23 cellular contexts compared by ENCODE assay signal in genomic region chr5:174444791-174445190, GRCh38.
A peak's percentile ranks its signal among the peaks of the same experiment; 100 is the strongest.
DNase-seq lines count a peak whose midpoint lies in the region; ATAC-seq and TF ChIP-seq lines count a peak whose summit lies in the region.
"Had no signal": no experiment of that assay in that cellular context is flagged by ENCODE, and none has a peak within 500 bp of the region (broad histone marks: within the 10 kb centered on the region; RNA-seq: fewer than 3 reads in every experiment).

No MANE protein-coding gene starts in this region.

- no peak overlapping the region for H3K27ac Mint-ChIP-seq in nephron progenitor cell
- H3K27ac Mint-ChIP-seq: CD4-positive, alpha-beta memory T cell; HFFc6 had no signal

- peaks cover 38% of the 10 kb centered on the region for H3K9me3 Mint-ChIP-seq in nephron progenitor cell

- H3K4me1 ChIP-seq in cardiac muscle cell (ENCODE audit: low read depth), result peaks cover 22% of the 10 kb centered on the region
- H3K4me1 ChIP-seq in heart right ventricle, result no peaks in the 10 kb centered on the region
- H3K4me1 ChIP-seq: A549, BE2C, HAP-1 had no signal

- 81 to 84% methylated on average over 6 of the region's 6 CpGs for WGBS in heart right ventricle, 2 donors

- no peaks in the 10 kb centered on the region for H3K9me3 ChIP-seq in cardiac muscle cell (ENCODE audit: low read depth)
- H3K9me3 ChIP-seq in heart right ventricle, result peaks cover 0 to 11% (median 0%) of the 10 kb centered on the region in 11 donors
- H3K9me3 ChIP-seq: HAP-1 had no signal

- H3K36me3 ChIP-seq in cardiac muscle cell (no peaks in the 10 kb centered on the region), heart right ventricle (no peaks in the 10 kb centered on the region)
- H3K36me3 ChIP-seq: BE2C; BLaER1 treated with 17β-estradiol and CSF1 and Interleukin-3, amounts not matched to agents 10 nM and 100 nM; HAP-1 had no signal

- ATAC-seq in heart right ventricle, result no peak
- ATAC-seq: A549 had no signal

- H3K27me3 Mint-ChIP-seq in nephron progenitor cell (ENCODE audit: low read depth, poor library complexity), result no peaks in the 10 kb centered on the region
- H3K27me3 Mint-ChIP-seq: CD4-positive, alpha-beta memory T cell had no signal

- peak overlapping the region; percentile 52 for H3K27ac ChIP-seq in cardiac muscle cell
- no peak overlapping the region for H3K27ac ChIP-seq in heart right ventricle
- H3K27ac ChIP-seq: A549; BLaER1 treated with 17β-estradiol and CSF1 and Interleukin-3, amounts not matched to agents 10 nM and 100 nM had no signal

- intact Hi-C loops in heart right ventricle (cut with DNase I), result no loop called here

- no peaks in the 10 kb centered on the region for H3K36me3 Mint-ChIP-seq in nephron progenitor cell (ENCODE audit: low read depth)

- H3K27me3 ChIP-seq in cardiac muscle cell (no peaks in the 10 kb centered on the region), heart right ventricle (peaks cover 0 to 26% (median 8%) of the 10 kb centered on the region in 7 donors)
- H3K27me3 ChIP-seq: BE2C; BLaER1 treated with 17β-estradiol and CSF1 and Interleukin-3, amounts not matched to agents 10 nM and 100 nM had no signal

- DNase-seq in cardiac muscle cell (ENCODE audit: low read depth in 1 of 2, low spot score in 1 of 2), result no peak
- no peak for DNase-seq in heart right ventricle
- DNase-seq in left kidney (ENCODE audit: low read depth, low spot score), result peak; percentile 70
- DNase-seq in nephron progenitor cell, result peak; percentile 20
- DNase-seq in retina, result peak; percentile 36
- DNase-seq in amniotic stem cell (lab: John Stamatoyannopoulos, UW), result no peak
- DNase-seq in NCI-H748 (lab: John Stamatoyannopoulos, UW; ENCODE audit: unreplicated experiment), result no peak
- no peak for DNase-seq in HT-29 (ENCODE audit: low spot score)
- DNase-seq: 8988T; ACHN; AML-193; BE2C; Calu3; CD4-positive, alpha-beta memory T cell; COR-L47; DMS53; DMS79 treated with DMSO at 0.1 percent for 48 hours; GF-D8; GOT3; HFFc6 had no signal

- no peak for TF ChIP-seq CTCF in cardiac muscle cell (IDR thresholded peaks at IDR 0.05; ENCODE audit: low read depth, low read length)
- no peak for TF ChIP-seq CTCF in heart right ventricle (IDR thresholded peaks at IDR 0.05)
- no peak for TF ChIP-seq CTCF in nephron progenitor cell (IDR thresholded peaks at IDR 0.05)

- H3K4me3 ChIP-seq in cardiac muscle cell (no peak overlapping the region), heart right ventricle (no peak overlapping the region)
- H3K4me3 ChIP-seq: A549; BLaER1 treated with 17β-estradiol and CSF1 and Interleukin-3, amounts not matched to agents 10 nM and 100 nM; HAP-1 had no signal

- H3K4me1 Mint-ChIP-seq in nephron progenitor cell, result peaks cover 33% of the 10 kb centered on the region

- no peak overlapping the region for H3K4me3 Mint-ChIP-seq in nephron progenitor cell
- H3K4me3 Mint-ChIP-seq: CD4-positive, alpha-beta memory T cell; HFFc6 had no signal

Comparison
In these comparisons a context has a peak if more than half of its experiments do, and no peak if none do; other contexts are left out.
1. DNase-seq: peak in left kidney (single experiment), nephron progenitor cell (single experiment) and retina (single experiment); none in cardiac muscle cell (0 of 2), heart right ventricle (0 of 2), amniotic stem cell (single experiment), NCI-H748 (single experiment) and HT-29 (single experiment).